Comparison of ENCODE assay signal across 10 cellular contexts in genomic region chr11:68266121-68266891, GRCh38. TPM values are rescaled to one million over a fixed set of nuclear protein-coding genes. Genes with fewer than 3 reads are reported as not detected.
DNase-seq lines count a peak whose midpoint lies in the region; ATAC-seq, FAIRE-seq and TF ChIP-seq lines count a peak whose summit lies in the region.
"Had no signal": no experiment of that assay in that cellular context is flagged by ENCODE, and none has a peak within 500 bp of the region (broad histone marks: within the 10 kb centered on the region; RNA-seq: fewer than 3 reads in every experiment).

No MANE protein-coding gene starts in this region.

- TF ChIP-seq EP300 in HepG2 (IDR thresholded peaks at IDR 0.05; ENCODE audit: low read depth in 2 of 2, low read length in 2 of 2) (no peak), HepG2 (CRISPR knock-in tag; IDR thresholded peaks at IDR 0.05; ENCODE audit: borderline replicate concordance) (no peak), suprapubic skin (IDR thresholded peaks at IDR 0.05) (no peak)

- H3K36me3 ChIP-seq in HepG2 (replicated peaks in 1 of 2; ENCODE audit: control insufficient read depth in 1 of 2, insufficient read depth in 2 of 2, low read length in 2 of 2) (peaks cover 24 to 67% of the 10 kb centered on the region in 2 experiments; a peak in 4 of 5 replicates), suprapubic skin (peaks cover 61% of the 10 kb centered on the region)

- H3K4me1 ChIP-seq in HepG2 (ENCODE audit: insufficient read depth, low read length) (peaks cover 34% of the 10 kb centered on the region), suprapubic skin (peaks cover 24% of the 10 kb centered on the region)

- H3K9me3 Mint-ChIP-seq in IgD-negative memory B cell, result peaks cover 0 to 2% (median 2%) of the 10 kb centered on the region in 3 donors
- no peaks in the 10 kb centered on the region for H3K9me3 Mint-ChIP-seq in activated T-helper 17 cell treated with anti-CD3 and anti-CD28 coated beads, Interleukin-2, amount 50 U/mL, for 72 hours

- H3K27ac ChIP-seq in HepG2 (ENCODE audit: extremely low read length, insufficient read depth, low read length) (no peak overlapping the region), suprapubic skin (no peak overlapping the region)

- BruUV-seq in HepG2 (replicated peaks; lab: Mats Ljungman, UMichigan), result no TSS peak

- H3K9me3 ChIP-seq in HepG2 (ENCODE audit: low read length) (no peaks in the 10 kb centered on the region), suprapubic skin (no peaks in the 10 kb centered on the region)

- POLR2A ChIA-PET in HepG2 (lab: Yijun Ruan, JAX), result interaction anchor here (1.1 to 3.1 kb wide), 3 partner anchors 9 to 49 kb away, joined by 3 to 11 read pairs (median 4); no protein-coding TSS in a partner anchor

- H2AFZ ChIP-seq in HepG2 (ENCODE audit: low read length), result no peak overlapping the region

- no peak overlapping the region for H3K4me2 ChIP-seq in HepG2 (ENCODE audit: low read depth, low read length)

- FAIRE-seq in HepG2 (lab: Jason Lieb, UNC), result no peak
- no peak for FAIRE-seq in D721Med (lab: Jason Lieb, UNC)

- peak overlapping the region; percentile 71 to 93 (median 88) for H3K4me3 Mint-ChIP-seq in IgD-negative memory B cell
- H3K4me3 Mint-ChIP-seq in activated T-helper 17 cell treated with anti-CD3 and anti-CD28 coated beads, Interleukin-2, amount 50 U/mL, for 72 hours, result no peak overlapping the region

- peaks cover 33% of the 10 kb centered on the region for H3K79me2 ChIP-seq in HepG2 (ENCODE audit: insufficient read depth, low read length)

- DNase-seq in GM13977 (ENCODE audit: low spot score) (peak; percentile 83), HepG2 (ENCODE audit: low spot score) (no peak), suprapubic skin (ENCODE audit: low spot score in 2 of 2) (no peak), SW 1271 (lab: John Stamatoyannopoulos, UW) (no peak), D721Med (ENCODE audit: insufficient read length, low spot score) (no peak)
- DNase-seq: NCI-H526 treated with DMSO at 0.1 percent for 48 hours had no signal

- in situ Hi-C loops in GM13977 (cut with MboI; ENCODE audit: low pct_unique_long_range_greater_than_20kb, low sequenced_read_pairs, unreplicated experiment), result no loop called here
- in situ Hi-C loops in HepG2 (cut with HindIII; ENCODE audit: extremely low pct_ligation_motif_present, low pct_unique_long_range_greater_than_20kb), result no loop called here

- ATAC-seq in GM21528 (IDR thresholded peaks at IDR 0.05; ENCODE audit: low FRiP score, unreplicated experiment) (peak; percentile 59), HepG2 (no peak)
- no peak for ATAC-seq in activated T-helper 17 cell treated with anti-CD3 and anti-CD28 coated beads, Interleukin-2, amount 50 U/mL, for 72 hours (replicated peaks)

- no peaks in the 10 kb centered on the region; a peak in 1 of 5 replicates for H3K27me3 ChIP-seq in HepG2 (ENCODE audit: control insufficient read depth in 1 of 2, insufficient read depth in 2 of 2, low read length in 2 of 2)
- no peaks in the 10 kb centered on the region for H3K27me3 ChIP-seq in suprapubic skin

- peaks cover 36 to 53% (median 44%) of the 10 kb centered on the region in 3 donors for H3K4me1 Mint-ChIP-seq in IgD-negative memory B cell
- H3K4me1 Mint-ChIP-seq in activated T-helper 17 cell treated with anti-CD3 and anti-CD28 coated beads, Interleukin-2, amount 50 U/mL, for 72 hours, result peaks cover 30% of the 10 kb centered on the region

- H3K27ac Mint-ChIP-seq in IgD-negative memory B cell, result peak overlapping the region; percentile 89 to 96 (median 91)
- H3K27ac Mint-ChIP-seq in activated T-helper 17 cell treated with anti-CD3 and anti-CD28 coated beads, Interleukin-2, amount 50 U/mL, for 72 hours, result no peak overlapping the region

- CTCF ChIA-PET in HepG2 (lab: Yijun Ruan, JAX; ENCODE audit: low intra/inter-chr PET ratio, low total read pairs), result no interaction called here

- H3K36me3 Mint-ChIP-seq in IgD-negative memory B cell, result peaks cover 12% of the 10 kb centered on the region
- peaks cover 51% of the 10 kb centered on the region for H3K36me3 Mint-ChIP-seq in activated T-helper 17 cell treated with anti-CD3 and anti-CD28 coated beads, Interleukin-2, amount 50 U/mL, for 72 hours (ENCODE audit: low read depth)

- TF ChIP-seq POLR2A in HepG2 (IDR thresholded peaks at IDR 0.05; ENCODE audit: insufficient read depth in 1 of 2, low read depth in 2 of 2, low read length in 2 of 2), result 0 out of 4 replicates have a peak, but pooled peaks of 1 of the 2 experiments have one; percentile 36
- TF ChIP-seq POLR2A in suprapubic skin (IDR thresholded peaks at IDR 0.05), result no peak

- H3K9ac ChIP-seq in HepG2 (ENCODE audit: insufficient read depth, low read depth, low read length), result no peak overlapping the region

- WGBS in HepG2 (ENCODE audit: low lambda C conversion rate), result 87% methylated on average over 13 of the region's 16 CpGs
- WGBS in suprapubic skin, result 78% methylated on average over 11 of the region's 16 CpGs

- peaks cover 5% of the 10 kb centered on the region; the same call in 1 of the 2 replicates for H4K20me1 ChIP-seq in HepG2 (ENCODE audit: insufficient read depth, low read length)

- no peak for TF ChIP-seq RAD21 in HepG2 (CRISPR knock-in tag; IDR thresholded peaks at IDR 0.05)

- peaks cover 2% of the 10 kb centered on the region for H3K27me3 Mint-ChIP-seq in IgD-negative memory B cell
- H3K27me3 Mint-ChIP-seq in activated T-helper 17 cell treated with anti-CD3 and anti-CD28 coated beads, Interleukin-2, amount 50 U/mL, for 72 hours, result no peaks in the 10 kb centered on the region

- H3K4me3 ChIP-seq in HepG2 (replicated peaks in 1 of 3; ENCODE audit: insufficient read depth in 1 of 3, low read depth in 2 of 3, low read length in 3 of 3) (no peak overlapping the region), suprapubic skin (no peak overlapping the region)
- H3K4me3 ChIP-seq: coronary artery had no signal

- intact Hi-C loops in HepG2 (cut with micrococcal nuclease; ENCODE audit: unreplicated experiment), result no loop called here

- TF ChIP-seq CTCF in GM13977 (IDR thresholded peaks at IDR 0.05; ENCODE audit: extremely low read depth, insufficient read depth, missing control alignments) (no peak), HepG2 (CRISPR knock-in tag; IDR thresholded peaks at IDR 0.05) (no peak), suprapubic skin (IDR thresholded peaks at IDR 0.05) (no peak), D721Med (IDR thresholded peaks at IDR 0.05; ENCODE audit: insufficient read depth, missing control alignments) (no peak)

RNA-seq across cellular contexts. Expression of gene C11orf24, which starts 5.5 kb away (rescaled TPM):
- polyA plus RNA-seq in IgD-negative memory B cell (40.5 TPM), HepG2 (2011; rRNA removed) (52.9 and 62.4 TPM in 2 replicates)
- total RNA-seq in HepG2 (2016; rRNA removed; fragmentation: Illumina TruSeq; extraction: Trizol) (50.8 and 55.5 TPM in 2 replicates), suprapubic skin (10 to 100 TPM in 3 of 4 donors, 1 to 10 TPM in 1; 7.2 to 24.8 (median 16.7) TPM)
- total RNA-seq in HepG2 (2016; cell fraction: cytosol; rRNA removed; fragmentation: Illumina TruSeq; extraction: Trizol; ENCODE audit: low read depth), result 110 and 141 TPM in 2 replicates
- total RNA-seq in HepG2 (2016; cell fraction: insoluble cytoplasmic fraction; rRNA removed; fragmentation: Illumina TruSeq; extraction: Trizol), result 53.9 and 57.2 TPM in 2 replicates
- 100.0 and 131 TPM in 2 replicates for total RNA-seq in HepG2 (2016; cell fraction: membrane; rRNA removed; fragmentation: Illumina TruSeq; extraction: Trizol)
- total RNA-seq in HepG2 (2016; cell fraction: nucleus; rRNA removed; fragmentation: Illumina TruSeq; extraction: Trizol), result 32.7 and 33.6 TPM in 2 replicates
- 58.4 and 70.2 TPM in 2 replicates for polyA plus RNA-seq in HepG2 (2011; cell fraction: cytosol; rRNA removed)
- 58.8 and 59.2 TPM in 2 replicates for polyA plus RNA-seq in HepG2 (2011; cell fraction: nucleus; rRNA removed)
- 50.8 and 63.8 TPM in 2 replicates for polyA plus RNA-seq in HepG2 (2012)
- 122 and 158 TPM in 2 replicates for polyA plus RNA-seq in HepG2 (2016; cell fraction: cytosol; fragmentation: Illumina TruSeq; extraction: Trizol; ENCODE audit: low read depth)
- 61.2 and 70.0 TPM in 2 replicates for polyA plus RNA-seq in HepG2 (2016; cell fraction: insoluble cytoplasmic fraction; fragmentation: Illumina TruSeq; extraction: Trizol; ENCODE audit: low read depth)
- polyA plus RNA-seq in HepG2 (2016; cell fraction: membrane; fragmentation: Illumina TruSeq; extraction: Trizol; ENCODE audit: low read depth), result 97.9 and 125 TPM in 2 replicates
- polyA plus RNA-seq in HepG2 (2016; cell fraction: nucleus; fragmentation: Illumina TruSeq; extraction: Trizol; ENCODE audit: insufficient read depth, low read depth), result 71.8 and 76.2 TPM in 2 replicates
- 53.9 and 60.5 TPM in 2 replicates for polyA minus RNA-seq in HepG2 (2011; rRNA and poly(A)+ RNA removed; ENCODE audit: low replicate concordance)
- 26.4 and 31.4 TPM in 2 replicates for polyA minus RNA-seq in HepG2 (2011; cell fraction: cytosol; rRNA and poly(A)+ RNA removed)
- 19.3 and 23.5 TPM in 2 replicates for polyA minus RNA-seq in HepG2 (2011; cell fraction: nucleus; rRNA and poly(A)+ RNA removed)
- total RNA-seq in activated T-helper 17 cell treated with anti-CD3 and anti-CD28 coated beads, Interleukin-2, amount 50 U/mL, for 72 hours, result 10 to 100 TPM; 26.6 to 38.7 TPM

RNA-seq across cellular contexts. Expression of gene LRP5, which starts 46.1 kb away (rescaled TPM):
- polyA plus RNA-seq in IgD-negative memory B cell (1.0 TPM), HepG2 (2011; rRNA removed) (64.0 and 83.4 TPM in 2 replicates)
- total RNA-seq in HepG2 (2016; rRNA removed; fragmentation: Illumina TruSeq; extraction: Trizol) (23.6 and 40.4 TPM in 2 replicates), suprapubic skin (10 to 100 TPM; 27.3 to 60.1 (median 35.0) TPM)
- 19.7 and 22.6 TPM in 2 replicates for total RNA-seq in HepG2 (2016; cell fraction: cytosol; rRNA removed; fragmentation: Illumina TruSeq; extraction: Trizol; ENCODE audit: low read depth)
- total RNA-seq in HepG2 (2016; cell fraction: insoluble cytoplasmic fraction; rRNA removed; fragmentation: Illumina TruSeq; extraction: Trizol), result 17.6 and 41.1 TPM in 2 replicates
- 27.9 and 29.7 TPM in 2 replicates for total RNA-seq in HepG2 (2016; cell fraction: membrane; rRNA removed; fragmentation: Illumina TruSeq; extraction: Trizol)
- total RNA-seq in HepG2 (2016; cell fraction: nucleus; rRNA removed; fragmentation: Illumina TruSeq; extraction: Trizol), result 50.9 and 60.6 TPM in 2 replicates
- polyA plus RNA-seq in HepG2 (2011; cell fraction: cytosol; rRNA removed), result 37.9 and 59.3 TPM in 2 replicates
- 131 and 158 TPM in 2 replicates for polyA plus RNA-seq in HepG2 (2011; cell fraction: nucleus; rRNA removed)
- 80.7 and 119 TPM in 2 replicates for polyA plus RNA-seq in HepG2 (2012)
- 10.8 and 12.1 TPM in 2 replicates for polyA plus RNA-seq in HepG2 (2016; cell fraction: cytosol; fragmentation: Illumina TruSeq; extraction: Trizol; ENCODE audit: low read depth)
- polyA plus RNA-seq in HepG2 (2016; cell fraction: insoluble cytoplasmic fraction; fragmentation: Illumina TruSeq; extraction: Trizol; ENCODE audit: low read depth), result 25.6 and 36.8 TPM in 2 replicates
- 20.7 and 25.9 TPM in 2 replicates for polyA plus RNA-seq in HepG2 (2016; cell fraction: membrane; fragmentation: Illumina TruSeq; extraction: Trizol; ENCODE audit: low read depth)
- polyA plus RNA-seq in HepG2 (2016; cell fraction: nucleus; fragmentation: Illumina TruSeq; extraction: Trizol; ENCODE audit: insufficient read depth, low read depth), result 130 and 133 TPM in 2 replicates
- 49.7 and 219 TPM in 2 replicates for polyA minus RNA-seq in HepG2 (2011; rRNA and poly(A)+ RNA removed; ENCODE audit: low replicate concordance)
- 75.4 and 75.5 TPM in 2 replicates for polyA minus RNA-seq in HepG2 (2011; cell fraction: cytosol; rRNA and poly(A)+ RNA removed)
- 58.3 and 59.0 TPM in 2 replicates for polyA minus RNA-seq in HepG2 (2011; cell fraction: nucleus; rRNA and poly(A)+ RNA removed)
- 1 to 10 TPM; 4.6 to 6.0 TPM for total RNA-seq in activated T-helper 17 cell treated with anti-CD3 and anti-CD28 coated beads, Interleukin-2, amount 50 U/mL, for 72 hours

RNA-seq across cellular contexts. Expression of gene KMT5B, which starts 53.2 kb away (rescaled TPM):
- polyA plus RNA-seq in IgD-negative memory B cell, result 40.2 TPM
- total RNA-seq in HepG2 (2016; rRNA removed; fragmentation: Illumina TruSeq; extraction: Trizol), result 23.7 and 32.5 TPM in 2 replicates
- 14.5 and 15.9 TPM in 2 replicates for total RNA-seq in HepG2 (2016; cell fraction: cytosol; rRNA removed; fragmentation: Illumina TruSeq; extraction: Trizol; ENCODE audit: low read depth)
- 25.4 and 32.9 TPM in 2 replicates for total RNA-seq in HepG2 (2016; cell fraction: insoluble cytoplasmic fraction; rRNA removed; fragmentation: Illumina TruSeq; extraction: Trizol)
- total RNA-seq in HepG2 (2016; cell fraction: membrane; rRNA removed; fragmentation: Illumina TruSeq; extraction: Trizol), result 24.7 and 24.9 TPM in 2 replicates
- total RNA-seq in HepG2 (2016; cell fraction: nucleus; rRNA removed; fragmentation: Illumina TruSeq; extraction: Trizol), result 23.0 and 26.3 TPM in 2 replicates
- 14.4 and 17.6 TPM in 2 replicates for polyA plus RNA-seq in HepG2 (2011; rRNA removed)
- polyA plus RNA-seq in HepG2 (2011; cell fraction: cytosol; rRNA removed), result 7.2 and 11.1 TPM in 2 replicates
- 15.9 and 23.4 TPM in 2 replicates for polyA plus RNA-seq in HepG2 (2011; cell fraction: nucleus; rRNA removed)
- polyA plus RNA-seq in HepG2 (2012), result 30.8 and 38.6 TPM in 2 replicates
- polyA plus RNA-seq in HepG2 (2016; cell fraction: cytosol; fragmentation: Illumina TruSeq; extraction: Trizol; ENCODE audit: low read depth), result 7.4 and 9.2 TPM in 2 replicates
- 29.4 and 31.2 TPM in 2 replicates for polyA plus RNA-seq in HepG2 (2016; cell fraction: insoluble cytoplasmic fraction; fragmentation: Illumina TruSeq; extraction: Trizol; ENCODE audit: low read depth)
- polyA plus RNA-seq in HepG2 (2016; cell fraction: membrane; fragmentation: Illumina TruSeq; extraction: Trizol; ENCODE audit: low read depth), result 16.3 and 18.5 TPM in 2 replicates
- polyA plus RNA-seq in HepG2 (2016; cell fraction: nucleus; fragmentation: Illumina TruSeq; extraction: Trizol; ENCODE audit: insufficient read depth, low read depth), result 29.1 and 30.5 TPM in 2 replicates
- 13.3 and 14.0 TPM in 2 replicates for polyA minus RNA-seq in HepG2 (2011; rRNA and poly(A)+ RNA removed; ENCODE audit: low replicate concordance)
- polyA minus RNA-seq in HepG2 (2011; cell fraction: cytosol; rRNA and poly(A)+ RNA removed), result 13.9 TPM in 2 replicates
- 47.9 and 58.2 TPM in 2 replicates for polyA minus RNA-seq in HepG2 (2011; cell fraction: nucleus; rRNA and poly(A)+ RNA removed)
- 10 to 100 TPM; 27.2 to 40.5 (median 33.3) TPM for total RNA-seq in suprapubic skin
- 10 to 100 TPM; 20.1 to 30.0 TPM for total RNA-seq in activated T-helper 17 cell treated with anti-CD3 and anti-CD28 coated beads, Interleukin-2, amount 50 U/mL, for 72 hours
